In the genomic region with DNA sequence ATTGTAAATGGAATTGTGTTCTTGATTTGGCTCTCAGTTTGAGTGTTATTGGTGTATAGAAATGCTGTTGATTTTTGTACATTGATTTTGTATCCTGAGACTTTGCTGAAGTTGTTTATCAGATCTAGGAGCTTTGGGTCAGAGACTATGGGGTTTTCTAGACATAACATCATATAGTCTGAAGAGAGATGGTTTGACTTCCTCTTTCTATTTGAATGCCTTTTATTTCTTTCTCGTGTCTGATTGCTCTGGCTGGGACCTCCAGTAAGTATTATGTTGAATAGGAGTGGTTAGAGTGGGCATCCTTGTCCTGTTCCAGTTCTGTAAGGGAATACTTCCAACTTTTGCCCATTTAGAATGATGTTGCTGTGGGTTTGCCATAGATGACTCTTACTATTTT, we compare ENCODE assay signal across 1 cellular context.
TF ChIP-seq lines count a peak whose summit lies in the region.

No MANE protein-coding gene starts in this region.

TF ChIP-seq in GM12878, 131 proteins besides CTCF, POLR2A, EP300 and RAD21 (continued from another document):
- TF ChIP-seq, protein P1, sequence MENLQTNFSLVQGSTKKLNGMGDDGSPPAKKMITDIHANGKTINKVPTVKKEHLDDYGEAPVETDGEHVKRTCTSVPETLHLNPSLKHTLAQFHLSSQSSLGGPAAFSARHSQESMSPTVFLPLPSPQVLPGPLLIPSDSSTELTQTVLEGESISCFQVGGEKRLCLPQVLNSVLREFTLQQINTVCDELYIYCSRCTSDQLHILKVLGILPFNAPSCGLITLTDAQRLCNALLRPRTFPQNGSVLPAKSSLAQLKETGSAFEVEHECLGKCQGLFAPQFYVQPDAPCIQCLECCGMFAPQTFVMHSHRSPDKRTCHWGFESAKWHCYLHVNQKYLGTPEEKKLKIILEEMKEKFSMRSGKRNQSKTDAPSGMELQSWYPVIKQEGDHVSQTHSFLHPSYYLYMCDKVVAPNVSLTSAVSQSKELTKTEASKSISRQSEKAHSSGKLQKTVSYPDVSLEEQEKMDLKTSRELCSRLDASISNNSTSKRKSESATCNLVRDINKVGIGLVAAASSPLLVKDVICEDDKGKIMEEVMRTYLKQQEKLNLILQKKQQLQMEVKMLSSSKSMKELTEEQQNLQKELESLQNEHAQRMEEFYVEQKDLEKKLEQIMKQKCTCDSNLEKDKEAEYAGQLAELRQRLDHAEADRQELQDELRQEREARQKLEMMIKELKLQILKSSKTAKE (IDR thresholded peaks at IDR 0.05; ENCODE audit: low read depth, poor library complexity, severe bottlenecking), result no peak
TF ChIP-seq in GM12878: peak in this region for 1.
